ENCODE assay signal across 29 cellular contexts in genomic region chr15:33107950-33108349, GRCh38.
DNase-seq lines count a peak whose midpoint lies in the region; ATAC-seq and TF ChIP-seq lines count a peak whose summit lies in the region.
"Had no signal": no experiment of that assay in that cellular context is flagged by ENCODE, and none has a peak within 500 bp of the region (broad histone marks: within the 10 kb centered on the region; RNA-seq: fewer than 3 reads in every experiment).

No MANE protein-coding gene starts in this region.

- H3K27ac Mint-ChIP-seq in activated T-cell treated with anti-CD3 and anti-CD28 coated beads, Interleukin-2, amount 50 U/mL, for 72 hours, result no peak overlapping the region
- H3K27ac Mint-ChIP-seq: activated CD4-positive, alpha-beta T cell treated with anti-CD3 and anti-CD28 coated beads, Interleukin-2, amount 10 ng/mL, durations not matched to agents 7 days and 5 days; activated naive CD4-positive, alpha-beta T cell treated with anti-CD3 and anti-CD28 coated beads for 36 hours; brain; mesothelial cell of epicardium; WTC11 had no signal

- H3K4me3 ChIP-seq in fibroblast of lung (replicated peaks in 1 of 4; ENCODE audit: control extremely low read depth in 1 of 4, insufficient read depth in 1 of 4, low read depth in 3 of 4, low read length in 4 of 4), result no peak overlapping the region
- H3K4me3 ChIP-seq in osteoblast (ENCODE audit: insufficient read depth, low read length), result no peak overlapping the region
- no peak overlapping the region for H3K4me3 ChIP-seq in lower leg skin (ENCODE audit: low read depth, poor library complexity, severe bottlenecking)
- H3K4me3 ChIP-seq: left ventricle myocardium inferior, ovary, transverse colon had no signal

- TF ChIP-seq CTCF in fibroblast of lung (conservative IDR thresholded peaks at IDR 0.05 in 1 of 2, IDR thresholded peaks at IDR 0.05 in 1 of 2; ENCODE audit: low read depth in 1 of 2, low read length in 2 of 2) (no peak), osteoblast (IDR thresholded peaks at IDR 0.05; ENCODE audit: extremely low read depth, low read depth, low read length) (no peak), lower leg skin (IDR thresholded peaks at IDR 0.05) (no peak)

- H3K4me1 ChIP-seq in fibroblast of lung (ENCODE audit: control insufficient read depth, extremely low read depth, insufficient read depth, low read length), result peaks cover 18% of the 10 kb centered on the region
- H3K4me1 ChIP-seq in osteoblast (ENCODE audit: insufficient read depth, low read length), result peaks cover 58% of the 10 kb centered on the region
- H3K4me1 ChIP-seq: left ventricle myocardium inferior had no signal

- H3K79me2 ChIP-seq in fibroblast of lung (ENCODE audit: control insufficient read depth, insufficient read depth, low read length), result peaks cover 4% of the 10 kb centered on the region
- H3K79me2 ChIP-seq in osteoblast (ENCODE audit: insufficient read depth, low read length), result peaks cover 4% of the 10 kb centered on the region

- H3K9ac ChIP-seq in fibroblast of lung (ENCODE audit: insufficient read depth, low read length), result no peak overlapping the region

- H3K27me3 ChIP-seq in fibroblast of lung (ENCODE audit: control insufficient read depth, insufficient read depth, low read length) (no peaks in the 10 kb centered on the region), osteoblast (ENCODE audit: insufficient read depth, low read length) (no peaks in the 10 kb centered on the region)
- H3K27me3 ChIP-seq: ovary, transverse colon had no signal

- WGBS in lower leg skin, 2 donors, result 47 to 56% methylated on average over 2 of the region's 2 CpGs

- no peak for TF ChIP-seq POLR2A in lower leg skin (IDR thresholded peaks at IDR 0.05)

- H3K9me3 Mint-ChIP-seq in activated T-cell treated with anti-CD3 and anti-CD28 coated beads, Interleukin-2, amount 50 U/mL, for 72 hours, result peaks cover 3 to 8% of the 10 kb centered on the region in 2 donors
- H3K9me3 Mint-ChIP-seq: activated CD4-positive, alpha-beta T cell treated with anti-CD3 and anti-CD28 coated beads, Interleukin-2, amount 10 ng/mL, durations not matched to agents 7 days and 5 days; activated naive CD4-positive, alpha-beta T cell treated with anti-CD3 and anti-CD28 coated beads for 36 hours; naive thymus-derived CD8-positive, alpha-beta T cell had no signal

- no peaks in the 10 kb centered on the region for H3K9me3 ChIP-seq in fibroblast of lung (ENCODE audit: control insufficient read depth, insufficient read depth, low read depth, low read length)
- H3K9me3 ChIP-seq in osteoblast (ENCODE audit: low read depth, low read length), result no peaks in the 10 kb centered on the region
- H3K9me3 ChIP-seq: left ventricle myocardium inferior, ovary, transverse colon had no signal

- DNase-seq in ELR (ENCODE audit: low read depth) (peak; percentile 34), NCI-H226 (peak; percentile 22), fibroblast of lung (ENCODE audit: low read depth in 2 of 2) (peak; percentile 20 to 35), osteoblast (ENCODE audit: insufficient read length, low spot score, missing footprints) (no peak), NCI-H446 treated with DMSO at 0.1 percent for 48 hours (lab: John Stamatoyannopoulos, UW) (no peak), lower leg skin (ENCODE audit: low spot score in 2 of 2) (no peak)
- DNase-seq in activated T-cell treated with anti-CD3 and anti-CD28 coated beads, Interleukin-2, amount 50 U/mL, for 72 hours, result no peak
- DNase-seq: activated CD4-positive, alpha-beta T cell treated with anti-CD3 and anti-CD28 coated beads, Interleukin-2, amount 10 ng/mL, durations not matched to agents 7 days and 5 days; activated naive CD4-positive, alpha-beta T cell treated with anti-CD3 and anti-CD28 coated beads for 36 hours; DMS79; effector memory CD4-positive, alpha-beta T cell; erythroblast; left ventricle myocardium inferior; naive thymus-derived CD8-positive, alpha-beta T cell; NCI-H1092 treated with DMSO at 0.1 percent for 48 hours; NCI-H187 treated with DMSO at 0.1 percent for 48 hours; NCI-H526 treated with DMSO at 0.1 percent for 48 hours; ovary; SIG-M5; small intestine; stimulated activated CD4-positive, alpha-beta T cell treated with anti-CD3 and anti-CD28 coated beads, Interleukin-1b, Interleukin-23, amount 100 ng/mL, for 48 hours; stimulated activated CD8-positive, alpha-beta memory T cell treated with anti-CD3 and anti-CD28 coated beads, Interleukin-4, amount 100 ng/mL, for 48 hours; T1000; transverse colon had no signal

- intact Hi-C loops in lower leg skin (cut with DNase I; ENCODE audit: low total_unique reads), result no loop called here

- H3K36me3 ChIP-seq in fibroblast of lung (ENCODE audit: control insufficient read depth, insufficient read depth, low read length) (no peaks in the 10 kb centered on the region), osteoblast (ENCODE audit: insufficient read depth, low read length) (no peaks in the 10 kb centered on the region)
- H3K36me3 ChIP-seq: left ventricle myocardium inferior, ovary, transverse colon had no signal

- peaks cover 21% of the 10 kb centered on the region for H3K27me3 Mint-ChIP-seq in activated T-cell treated with anti-CD3 and anti-CD28 coated beads, Interleukin-2, amount 50 U/mL, for 72 hours (ENCODE audit: low read depth)
- H3K27me3 Mint-ChIP-seq: naive thymus-derived CD8-positive, alpha-beta T cell had no signal

- peaks cover 25% of the 10 kb centered on the region for H3K4me1 Mint-ChIP-seq in activated T-cell treated with anti-CD3 and anti-CD28 coated beads, Interleukin-2, amount 50 U/mL, for 72 hours (ENCODE audit: low read depth)
- H3K4me1 Mint-ChIP-seq: brain had no signal

- H2AFZ ChIP-seq in fibroblast of lung (ENCODE audit: low read length) (no peak overlapping the region), osteoblast (ENCODE audit: low read length) (no peak overlapping the region)

- H3K27ac ChIP-seq in fibroblast of lung (ENCODE audit: insufficient read depth, low read length) (no peak overlapping the region), osteoblast (ENCODE audit: low read depth, low read length) (peak overlapping the region; percentile 53)
- H3K27ac ChIP-seq: left ventricle myocardium inferior, ovary, transverse colon had no signal

- H3K4me2 ChIP-seq in fibroblast of lung (ENCODE audit: extremely low read depth, insufficient read depth, low read length) (no peak overlapping the region), osteoblast (ENCODE audit: insufficient read depth, low read length) (peak overlapping the region; percentile 18)

- H4K20me1 ChIP-seq in fibroblast of lung (ENCODE audit: control insufficient read depth, extremely low read depth, insufficient read depth, low read length), result no peaks in the 10 kb centered on the region
- H4K20me1 ChIP-seq in osteoblast (ENCODE audit: insufficient read depth, low read length), result no peaks in the 10 kb centered on the region

- peaks cover 3 to 10% of the 10 kb centered on the region in 2 donors for H3K36me3 Mint-ChIP-seq in activated T-cell treated with anti-CD3 and anti-CD28 coated beads, Interleukin-2, amount 50 U/mL, for 72 hours (ENCODE audit: insufficient read depth in 2 of 2)
- H3K36me3 Mint-ChIP-seq: brain; mesothelial cell of epicardium; naive thymus-derived CD8-positive, alpha-beta T cell; WTC11 had no signal

- no peak overlapping the region for H3K4me3 Mint-ChIP-seq in activated T-cell treated with anti-CD3 and anti-CD28 coated beads, Interleukin-2, amount 50 U/mL, for 72 hours
- H3K4me3 Mint-ChIP-seq: activated CD4-positive, alpha-beta T cell treated with anti-CD3 and anti-CD28 coated beads, Interleukin-2, amount 10 ng/mL, durations not matched to agents 7 days and 5 days; activated naive CD4-positive, alpha-beta T cell treated with anti-CD3 and anti-CD28 coated beads for 36 hours; brain; mesothelial cell of epicardium; naive thymus-derived CD8-positive, alpha-beta T cell; WTC11 had no signal

- ATAC-seq in activated T-cell treated with anti-CD3 and anti-CD28 coated beads, Interleukin-2, amount 50 U/mL, for 72 hours (replicated peaks in 1 of 2), result no peak
- no peak for ATAC-seq in GM21786 (IDR thresholded peaks at IDR 0.05; ENCODE audit: unreplicated experiment)
- ATAC-seq: naive thymus-derived CD8-positive, alpha-beta T cell; Panc1; WTC11 had no signal

Comparison
In these comparisons a context has a peak if more than half of its experiments do, and no peak if none do; other contexts are left out.
1. DNase-seq: peak in ELR (single experiment), NCI-H226 (single experiment) and fibroblast of lung (2 of 2); none in osteoblast (single experiment), activated T-cell treated with anti-CD3 and anti-CD28 coated beads, Interleukin-2, amount 50 U/mL, for 72 hours (0 of 2), NCI-H446 treated with DMSO at 0.1 percent for 48 hours (single experiment) and lower leg skin (0 of 2).